ENCODE assay signal across 16 cellular contexts in the genomic region with DNA sequence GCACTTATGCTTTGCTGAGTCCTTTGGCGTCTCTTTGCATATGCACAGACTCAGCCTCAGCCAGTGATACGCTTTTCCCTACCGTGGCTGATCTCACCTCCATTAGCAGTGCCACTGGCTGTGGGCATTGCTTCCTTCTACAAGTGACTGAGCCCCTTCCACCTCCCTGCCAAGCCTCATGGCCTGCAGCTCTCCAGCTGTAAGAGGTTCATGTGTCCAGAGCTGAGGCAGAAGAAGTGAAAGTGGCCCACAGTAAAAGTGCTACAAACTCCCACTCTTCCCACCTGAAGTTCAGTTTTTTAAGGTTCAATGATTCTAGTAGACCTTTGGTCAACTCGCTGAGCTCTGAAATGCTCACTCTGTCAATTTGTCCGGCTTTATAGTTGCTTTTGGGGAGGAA. TPM values are rescaled to one million over a fixed set of nuclear protein-coding genes. Genes with fewer than 3 reads are reported as not detected.
A peak's percentile ranks its signal among the peaks of the same experiment; 100 is the strongest.
DNase-seq lines count a peak whose midpoint lies in the region; ATAC-seq and TF ChIP-seq lines count a peak whose summit lies in the region.
"Had no signal": no experiment of that assay in that cellular context is flagged by ENCODE, and none has a peak within 500 bp of the region (broad histone marks: within the 10 kb centered on the region; RNA-seq: fewer than 3 reads in every experiment).

No MANE protein-coding gene starts in this region.

- WGBS in thyroid gland, 2 donors = 49 to 52% methylated on average over 5 of the region's 5 CpGs
- WGBS in esophagus muscularis mucosa = 90% methylated on average over 5 of the region's 5 CpGs

- peaks cover 29 to 32% of the 10 kb centered on the region in 2 donors for H3K36me3 ChIP-seq in thyroid gland
- peaks cover 21 to 93% (median 78%) of the 10 kb centered on the region in 4 donors for H3K36me3 ChIP-seq in esophagus muscularis mucosa

- intact Hi-C loops in activated naive CD4-positive, alpha-beta T cell treated with anti-CD3 and anti-CD28 coated beads for 36 hours (cut with micrococcal nuclease) = no loop called here
- intact Hi-C loops in thyroid gland (cut with DNase I) (no loop called here), esophagus muscularis mucosa (cut with DNase I) (no loop called here)

- DNase-seq in activated naive CD4-positive, alpha-beta T cell treated with anti-CD3 and anti-CD28 coated beads, Interleukin-2, amount 50 U/mL, for 72 hours (ENCODE audit: low spot score in 2 of 2) = no peak
- no peak for DNase-seq in activated naive CD4-positive, alpha-beta T cell treated with anti-CD3 and anti-CD28 coated beads for 36 hours
- peak in 1 of 2 experiments; percentile 17 for DNase-seq in HL-60 (ENCODE audit: low read depth in 1 of 2, low spot score in 1 of 2)
- DNase-seq in central memory CD8-positive, alpha-beta T cell (ENCODE audit: low spot score in 2 of 2) = no peak
- peak; percentile 60 for DNase-seq in thyroid gland
- DNase-seq in esophagus muscularis mucosa (ENCODE audit: extremely low spot score) = no peak
- no peak for DNase-seq in chondrocyte (ENCODE audit: low spot score)
- DNase-seq: 8988T, DMS 273 treated with DMSO at 0.1 percent for 48 hours, KBM-7, NCI-H1092, NCI-H146, NCI-H2081, NCI-H524 treated with DMSO at 0.1 percent for 48 hours, SIG-M5 had no signal

- TF ChIP-seq CTCF in HL-60 (IDR thresholded peaks at IDR 0.05; ENCODE audit: insufficient read depth, low read length) = no peak
- no peak for TF ChIP-seq CTCF in thyroid gland (IDR thresholded peaks at IDR 0.05)
- no peak for TF ChIP-seq CTCF in esophagus muscularis mucosa (IDR thresholded peaks at IDR 0.05)
- TF ChIP-seq CTCF in chondrocyte (IDR thresholded peaks at IDR 0.05) = no peak

- no peaks in the 10 kb centered on the region for H3K9me3 Mint-ChIP-seq in activated naive CD4-positive, alpha-beta T cell treated with anti-CD3 and anti-CD28 coated beads, Interleukin-2, amount 50 U/mL, for 72 hours
- H3K9me3 Mint-ChIP-seq in activated naive CD4-positive, alpha-beta T cell treated with anti-CD3 and anti-CD28 coated beads for 36 hours = no peaks in the 10 kb centered on the region
- no peaks in the 10 kb centered on the region for H3K9me3 Mint-ChIP-seq in central memory CD8-positive, alpha-beta T cell
- H3K9me3 Mint-ChIP-seq in chondrocyte (ENCODE audit: low read depth) = no peaks in the 10 kb centered on the region

- TF ChIP-seq EP300 in esophagus muscularis mucosa (IDR thresholded peaks at IDR 0.05) = no peak

- H3K4me3 Mint-ChIP-seq in activated naive CD4-positive, alpha-beta T cell treated with anti-CD3 and anti-CD28 coated beads for 36 hours = no peak overlapping the region
- no peak overlapping the region for H3K4me3 Mint-ChIP-seq in central memory CD8-positive, alpha-beta T cell
- no peak overlapping the region for H3K4me3 Mint-ChIP-seq in chondrocyte (ENCODE audit: unreplicated experiment)

- H3K4me1 ChIP-seq in thyroid gland = peaks cover 5 to 6% of the 10 kb centered on the region in 2 donors
- H3K4me1 ChIP-seq in esophagus muscularis mucosa = no peaks in the 10 kb centered on the region

- no peak overlapping the region for H3K4me3 ChIP-seq in HL-60 (replicated peaks; ENCODE audit: insufficient read depth, low read length)
- no peak overlapping the region for H3K4me3 ChIP-seq in thyroid gland (replicated peaks in 1 of 3)
- H3K4me3 ChIP-seq in esophagus muscularis mucosa = no peak overlapping the region

- no peak for TF ChIP-seq POLR2A in thyroid gland (IDR thresholded peaks at IDR 0.05)
- no peak for TF ChIP-seq POLR2A in esophagus muscularis mucosa (IDR thresholded peaks at IDR 0.05; ENCODE audit: low read depth)

- H3K27ac ChIP-seq in HL-60 (replicated peaks) (peak overlapping the region; percentile 31), thyroid gland (peak overlapping the region in 1 of 3 donors; percentile 36), esophagus muscularis mucosa (replicated peaks in 1 of 4) (no peak overlapping the region)

- H3K4me1 Mint-ChIP-seq in activated naive CD4-positive, alpha-beta T cell treated with anti-CD3 and anti-CD28 coated beads for 36 hours (ENCODE audit: low read depth) = peaks cover 3% of the 10 kb centered on the region
- peaks cover 5% of the 10 kb centered on the region for H3K4me1 Mint-ChIP-seq in central memory CD8-positive, alpha-beta T cell
- H3K4me1 Mint-ChIP-seq in chondrocyte (ENCODE audit: low read depth) = no peaks in the 10 kb centered on the region

- peak overlapping the region; percentile 50 to 81 for H3K27ac Mint-ChIP-seq in activated naive CD4-positive, alpha-beta T cell treated with anti-CD3 and anti-CD28 coated beads, Interleukin-2, amount 50 U/mL, for 72 hours
- H3K27ac Mint-ChIP-seq in activated naive CD4-positive, alpha-beta T cell treated with anti-CD3 and anti-CD28 coated beads for 36 hours = no peak overlapping the region
- peak overlapping the region; percentile 62 for H3K27ac Mint-ChIP-seq in central memory CD8-positive, alpha-beta T cell (ENCODE audit: low read depth)
- no peak overlapping the region for H3K27ac Mint-ChIP-seq in chondrocyte (ENCODE audit: unreplicated experiment)

- no peaks in the 10 kb centered on the region for H3K27me3 Mint-ChIP-seq in activated naive CD4-positive, alpha-beta T cell treated with anti-CD3 and anti-CD28 coated beads for 36 hours (ENCODE audit: low read depth)
- H3K27me3 Mint-ChIP-seq in central memory CD8-positive, alpha-beta T cell = no peaks in the 10 kb centered on the region
- H3K27me3 Mint-ChIP-seq in chondrocyte (ENCODE audit: low read depth) = no peaks in the 10 kb centered on the region

- ATAC-seq in activated naive CD4-positive, alpha-beta T cell treated with anti-CD3 and anti-CD28 coated beads, Interleukin-2, amount 50 U/mL, for 72 hours = no peak
- no peak for ATAC-seq in central memory CD8-positive, alpha-beta T cell (replicated peaks; ENCODE audit: extremely low read depth, poor library complexity, severe bottlenecking)
- ATAC-seq in GM21737 (IDR thresholded peaks at IDR 0.05; ENCODE audit: unreplicated experiment) = no peak

- CTCF ChIA-PET in activated naive CD4-positive, alpha-beta T cell treated with anti-CD3 and anti-CD28 coated beads for 36 hours (lab: Charles Lee) = interaction anchor here (1.0 to 1.8 kb wide), 2 partner anchors 30 to 64 kb away, joined by 5 read pairs; no protein-coding TSS in a partner anchor

- H3K27me3 ChIP-seq in HL-60 (ENCODE audit: insufficient read depth, poor library complexity, severe bottlenecking) = no peaks in the 10 kb centered on the region
- no peaks in the 10 kb centered on the region for H3K27me3 ChIP-seq in thyroid gland
- H3K27me3 ChIP-seq in esophagus muscularis mucosa = no peaks in the 10 kb centered on the region

- H3K36me3 Mint-ChIP-seq in activated naive CD4-positive, alpha-beta T cell treated with anti-CD3 and anti-CD28 coated beads, Interleukin-2, amount 50 U/mL, for 72 hours = peaks cover 0 to 10% of the 10 kb centered on the region in 2 donors
- peaks cover 32% of the 10 kb centered on the region for H3K36me3 Mint-ChIP-seq in activated naive CD4-positive, alpha-beta T cell treated with anti-CD3 and anti-CD28 coated beads for 36 hours (ENCODE audit: low read depth)
- H3K36me3 Mint-ChIP-seq in central memory CD8-positive, alpha-beta T cell (ENCODE audit: insufficient read depth) = peaks cover 46% of the 10 kb centered on the region
- H3K36me3 Mint-ChIP-seq in chondrocyte (ENCODE audit: low read depth) = peaks cover 39% of the 10 kb centered on the region

- no peaks in the 10 kb centered on the region for H3K9me3 ChIP-seq in thyroid gland
- H3K9me3 ChIP-seq in esophagus muscularis mucosa = no peaks in the 10 kb centered on the region

RNA-seq across cellular contexts. Expression of a gene that starts 44.7 kb away (rescaled TPM):
- total RNA-seq in activated naive CD4-positive, alpha-beta T cell treated with anti-CD3 and anti-CD28 coated beads, Interleukin-2, amount 50 U/mL, for 72 hours = 10 to 100 TPM; 86.8 to 99.4 TPM
- 10 to 100 TPM; 88.6 to 98.6 TPM for total RNA-seq in activated naive CD4-positive, alpha-beta T cell treated with anti-CD3 and anti-CD28 coated beads for 36 hours
- 100 to 1,000 TPM in 2 of 4 donors, 10 to 100 TPM in 2; 49.4 to 108 (median 89.0) TPM for total RNA-seq in thyroid gland
- 10 to 100 TPM; 48.0 to 78.2 (median 53.9) TPM for total RNA-seq in esophagus muscularis mucosa
- total RNA-seq in chondrocyte = 107 to 121 TPM (median 115 TPM) in 3 replicates

Comparison
In these comparisons a context has a peak if more than half of its experiments do, and no peak if none do; other contexts are left out.
1. H3K27ac Mint-ChIP-seq: peak in activated naive CD4-positive, alpha-beta T cell treated with anti-CD3 and anti-CD28 coated beads, Interleukin-2, amount 50 U/mL, for 72 hours (2 of 2) and central memory CD8-positive, alpha-beta T cell (single experiment); none in activated naive CD4-positive, alpha-beta T cell treated with anti-CD3 and anti-CD28 coated beads for 36 hours (single experiment) and chondrocyte (single experiment).
2. DNase-seq: peak in thyroid gland (2 of 2); none in activated naive CD4-positive, alpha-beta T cell treated with anti-CD3 and anti-CD28 coated beads, Interleukin-2, amount 50 U/mL, for 72 hours (0 of 2), activated naive CD4-positive, alpha-beta T cell treated with anti-CD3 and anti-CD28 coated beads for 36 hours (single experiment), central memory CD8-positive, alpha-beta T cell (0 of 2), esophagus muscularis mucosa (single experiment) and chondrocyte (single experiment).